21 cellular contexts compared by ENCODE assay signal in genomic region chr10:132509506-132510173, GRCh38. TPM values are rescaled to one million over a fixed set of nuclear protein-coding genes. Genes with fewer than 3 reads are reported as not detected.
A peak's percentile ranks its signal among the peaks of the same experiment; 100 is the strongest.
DNase-seq lines count a peak whose midpoint lies in the region; ATAC-seq, FAIRE-seq and TF ChIP-seq lines count a peak whose summit lies in the region.
"Had no signal": no experiment of that assay in that cellular context is flagged by ENCODE, and none has a peak within 500 bp of the region (broad histone marks: within the 10 kb centered on the region; RNA-seq: fewer than 3 reads in every experiment).

No MANE protein-coding gene starts in this region.

- no peak for TF ChIP-seq POLR2A in A549 (IDR thresholded peaks at IDR 0.05; ENCODE audit: low read length)

- no peak overlapping the region for H3K4me3 ChIP-seq in A549
- no peak overlapping the region for H3K4me3 ChIP-seq in H7 (ENCODE audit: insufficient read depth, low read depth, low read length)
- H3K4me3 ChIP-seq in left ventricle myocardium inferior: no peak overlapping the region
- no peak overlapping the region for H3K4me3 ChIP-seq in OCI-LY7 (ENCODE audit: low read depth, low read length, poor library complexity, severe bottlenecking)
- H3K4me3 ChIP-seq: body of pancreas, lower lobe of right lung, psoas muscle, thoracic aorta had no signal

- H3K27ac ChIP-seq in A549 (no peak overlapping the region), left ventricle myocardium inferior (replicated peaks) (peak overlapping the region; percentile 79), OCI-LY7 (ENCODE audit: low read depth, low read length, poor library complexity, severe bottlenecking) (no peak overlapping the region)
- H3K27ac ChIP-seq: lower lobe of right lung, psoas muscle, thoracic aorta had no signal

- no peaks in the 10 kb centered on the region for H3K9me2 ChIP-seq in OCI-LY7 (ENCODE audit: insufficient read depth, low read length)

- peak; percentile 28 to 35; a peak in 3 of 6 replicates for ATAC-seq in A549

- H3K27me3 ChIP-seq in H7 (ENCODE audit: control insufficient read depth, insufficient read depth, low read length): no peaks in the 10 kb centered on the region
- H3K27me3 ChIP-seq in left ventricle myocardium inferior (ENCODE audit: low read depth): no peaks in the 10 kb centered on the region
- H3K27me3 ChIP-seq: body of pancreas had no signal

- DNase-seq in A549 (ENCODE audit: low read depth in 1 of 2, low spot score in 1 of 2) (no peak), H7 (peak; percentile 52), left ventricle myocardium inferior (no peak), posterior cingulate gyrus (peak in 6 of 10 donors; percentile 5 to 67 (median 32)), OCI-LY7 (ENCODE audit: low spot score) (no peak), HUDEP-2 (lab: John Stamatoyannopoulos, UW; ENCODE audit: unreplicated experiment in 76 of 76) (no peak), ecto neural progenitor cell (ENCODE audit: low spot score) (no peak), GM20000 (ENCODE audit: low spot score) (no peak)
- DNase-seq: activated naive CD4-positive, alpha-beta T cell; effector CD8-positive, alpha-beta T cell; erythroblast; foreskin melanocyte; lower lobe of right lung; NCI-H1105; NCI-H2029; NCI-H774; stimulated activated CD4-positive, alpha-beta T cell treated with anti-CD3 and anti-CD28 coated beads, Interleukin-4, amount 100 ng/mL, for 24 hours; stimulated activated naive CD4-positive, alpha-beta T cell had no signal

- H3K79me2 ChIP-seq in OCI-LY7 (ENCODE audit: insufficient read depth, low read depth, low read length): no peaks in the 10 kb centered on the region

- peaks cover 5% of the 10 kb centered on the region; the same call in 1 of the 3 replicates for H3K9me3 ChIP-seq in A549
- H3K9me3 ChIP-seq in left ventricle myocardium inferior (replicated peaks): no peaks in the 10 kb centered on the region
- no peaks in the 10 kb centered on the region for H3K9me3 ChIP-seq in OCI-LY7 (ENCODE audit: low read length)
- H3K9me3 ChIP-seq: body of pancreas, lower lobe of right lung, psoas muscle, thoracic aorta had no signal

- BruUV-seq in OCI-LY7 (replicated peaks; lab: Mats Ljungman, UMichigan): no TSS peak

- H4K20me1 ChIP-seq in OCI-LY7 (ENCODE audit: insufficient read depth, low read length): no peaks in the 10 kb centered on the region

- WGBS in A549 (ENCODE audit: missing lambda C conversion rate): 79% methylated on average over 13 of the region's 14 CpGs

- no peak overlapping the region for H2AFZ ChIP-seq in OCI-LY7 (ENCODE audit: low read length)

- POLR2A ChIA-PET in A549 (lab: Yijun Ruan, JAX) (no interaction called here), OCI-LY7 (lab: Charles Lee) (no interaction called here)

- TF ChIP-seq RAD21 in A549 (conservative IDR thresholded peaks at IDR 0.05 in 1 of 2, IDR thresholded peaks at IDR 0.05 in 1 of 2): no peak

- H3K4me1 ChIP-seq in A549: no peaks in the 10 kb centered on the region
- H3K4me1 ChIP-seq in left ventricle myocardium inferior: peaks cover 68% of the 10 kb centered on the region
- H3K4me1 ChIP-seq in OCI-LY7 (ENCODE audit: insufficient read depth, low read length, poor library complexity, severe bottlenecking): no peaks in the 10 kb centered on the region
- H3K4me1 ChIP-seq: body of pancreas had no signal

- intact Hi-C loops in left ventricle myocardium inferior (cut with micrococcal nuclease): no loop called here
- intact Hi-C loops in posterior cingulate gyrus (cut with DNase I): no loop called here
- intact Hi-C loops in OCI-LY7 (cut with micrococcal nuclease; ENCODE audit: unreplicated experiment): no loop called here

- H3K36me3 ChIP-seq in H7 (replicated peaks; ENCODE audit: control insufficient read depth, insufficient read depth, low read length): no peaks in the 10 kb centered on the region
- H3K36me3 ChIP-seq in left ventricle myocardium inferior: no peaks in the 10 kb centered on the region
- no peaks in the 10 kb centered on the region for H3K36me3 ChIP-seq in OCI-LY7 (ENCODE audit: insufficient read depth, low read length)
- H3K36me3 ChIP-seq: lower lobe of right lung, thoracic aorta had no signal

- TF ChIP-seq CTCF in A549 (IDR thresholded peaks at IDR 0.05): no peak
- TF ChIP-seq CTCF in left ventricle myocardium inferior (IDR thresholded peaks at IDR 0.05; ENCODE audit: borderline replicate concordance): no peak
- TF ChIP-seq CTCF in OCI-LY7 (conservative IDR thresholded peaks at IDR 0.05; ENCODE audit: low read length): no peak
- TF ChIP-seq CTCF in GM20000 (IDR thresholded peaks at IDR 0.05; ENCODE audit: extremely low read depth, missing control alignments): no peak

- no peak for FAIRE-seq in A549 (lab: Jason Lieb, UNC)

- CTCF ChIA-PET in A549 (lab: Yijun Ruan, JAX): interaction anchor here (2.1 kb wide), 1 partner anchor 51 kb away, joined by 10 read pairs; no protein-coding TSS in a partner anchor
- CTCF ChIA-PET in OCI-LY7 (lab: Charles Lee; ENCODE audit: unreplicated experiment): no interaction called here

- TF ChIP-seq EP300 in A549 (IDR thresholded peaks at IDR 0.05): no peak

- no peak overlapping the region for H3K4me2 ChIP-seq in A549
- H3K4me2 ChIP-seq in OCI-LY7 (ENCODE audit: low read length): no peak overlapping the region

TF ChIP-seq in A549, 52 proteins besides CTCF, POLR2A, EP300 and RAD21:
- no peak for TF ChIP-seq HOXB5 (CRISPR knock-in tag; IDR thresholded peaks at IDR 0.05)
- no peak for TF ChIP-seq USF2 (IDR thresholded peaks at IDR 0.05)
- no peak for TF ChIP-seq HES2 (IDR thresholded peaks at IDR 0.05)
- no peak for TF ChIP-seq RNF2 (IDR thresholded peaks at IDR 0.05; ENCODE audit: borderline replicate concordance, low read depth)
- TF ChIP-seq CHD2 (IDR thresholded peaks at IDR 0.05; ENCODE audit: low read length, partially characterized antibody): no peak
- TF ChIP-seq, protein P1, sequence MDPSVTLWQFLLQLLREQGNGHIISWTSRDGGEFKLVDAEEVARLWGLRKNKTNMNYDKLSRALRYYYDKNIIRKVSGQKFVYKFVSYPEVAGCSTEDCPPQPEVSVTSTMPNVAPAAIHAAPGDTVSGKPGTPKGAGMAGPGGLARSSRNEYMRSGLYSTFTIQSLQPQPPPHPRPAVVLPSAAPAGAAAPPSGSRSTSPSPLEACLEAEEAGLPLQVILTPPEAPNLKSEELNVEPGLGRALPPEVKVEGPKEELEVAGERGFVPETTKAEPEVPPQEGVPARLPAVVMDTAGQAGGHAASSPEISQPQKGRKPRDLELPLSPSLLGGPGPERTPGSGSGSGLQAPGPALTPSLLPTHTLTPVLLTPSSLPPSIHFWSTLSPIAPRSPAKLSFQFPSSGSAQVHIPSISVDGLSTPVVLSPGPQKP (IDR thresholded peaks at IDR 0.05; ENCODE audit: low read depth, low read length): no peak
- TF ChIP-seq SREBF2 (IDR thresholded peaks at IDR 0.05): no peak
- no peak for TF ChIP-seq ZC3H11A (IDR thresholded peaks at IDR 0.05)
- TF ChIP-seq NPAS2 (CRISPR knock-in tag; IDR thresholded peaks at IDR 0.05; ENCODE audit: borderline replicate concordance): no peak

RNA-seq across cellular contexts. Expression of gene INPP5A, which starts 27.9 kb away (rescaled TPM):
- polyA plus RNA-seq in A549 (2011; rRNA removed): 12.0 and 13.7 TPM in 2 replicates
- 10.7 and 11.9 TPM in 2 replicates for polyA plus RNA-seq in A549 (2012; cell fraction: cytosol; rRNA removed)
- polyA plus RNA-seq in A549 (2012; cell fraction: nucleus; rRNA removed): 7.8 and 8.6 TPM in 2 replicates
- 11.5 to 15.1 TPM (median 12.3 TPM) in 3 replicates for polyA plus RNA-seq in A549 (2017; fragmentation: RNase III; extraction: RNeasy Plus Mini Kit Qiagen cat#74134 plus additional on column Dnase treatment)
- 12.6 and 19.2 TPM in 2 replicates for polyA minus RNA-seq in A549 (2011; rRNA and poly(A)+ RNA removed)
- total RNA-seq in H7 (2014; rRNA removed; shearing (Covaris generic)): 21.0 and 29.2 TPM in 2 replicates
- total RNA-seq in left ventricle myocardium inferior: 105 TPM
- 11.0 and 14.5 TPM in 2 replicates for total RNA-seq in OCI-LY7 (2014; rRNA removed; shearing (Covaris generic))
- total RNA-seq in OCI-LY7 (2022): 15.7 and 18.4 TPM in 2 replicates

Comparison
In these comparisons a context has a peak if more than half of its experiments do, and no peak if none do; other contexts are left out.
1. DNase-seq: peak in H7 (single experiment) and posterior cingulate gyrus (6 of 10); none in A549 (0 of 2), left ventricle myocardium inferior (single experiment), OCI-LY7 (single experiment), HUDEP-2 (0 of 76), ecto neural progenitor cell (single experiment) and GM20000 (single experiment).